24 cellular contexts compared by ENCODE assay signal in the genomic region with DNA sequence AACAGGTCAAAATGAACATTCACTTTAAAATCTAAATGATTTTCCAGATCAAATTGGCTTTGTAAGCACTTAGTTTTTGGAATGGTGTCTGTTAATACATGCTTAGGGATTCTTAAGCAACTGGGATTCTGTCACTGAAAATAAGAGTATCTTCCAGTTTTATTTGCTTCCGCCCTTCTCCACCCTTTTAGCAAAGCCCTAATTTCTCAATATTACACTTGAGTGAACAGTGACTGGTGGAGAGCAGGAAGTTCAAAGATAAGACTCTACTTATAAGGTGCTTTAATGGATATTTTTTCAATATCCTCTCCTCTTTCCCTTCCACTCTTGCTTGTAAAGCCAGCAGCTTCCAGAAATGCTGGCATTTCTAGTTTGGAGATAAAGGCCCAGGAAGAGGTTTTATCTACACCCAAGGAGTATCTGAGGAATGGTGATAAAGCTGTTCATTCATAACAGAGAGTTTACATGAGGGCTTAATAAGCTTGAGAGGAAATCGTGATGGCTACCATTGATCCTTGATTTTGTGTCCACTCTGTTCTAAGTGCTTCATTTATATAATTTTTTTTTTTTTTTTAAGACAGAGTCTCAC.
"Had no signal": no experiment of that assay in that cellular context is flagged by ENCODE, and none has a peak within 500 bp of the region (broad histone marks: within the 10 kb centered on the region; RNA-seq: fewer than 3 reads in every experiment).

No MANE protein-coding gene starts in this region.

- H3K27ac ChIP-seq: adrenal gland had no signal

- H3K9me3 Mint-ChIP-seq: activated naive CD8-positive, alpha-beta T cell treated with anti-CD3 and anti-CD28 coated beads, Interleukin-2, amount 10 ng/mL, durations not matched to agents 7 days and 5 days had no signal

- H3K36me3 Mint-ChIP-seq: activated naive CD8-positive, alpha-beta T cell treated with anti-CD3 and anti-CD28 coated beads, Interleukin-2, amount 10 ng/mL, durations not matched to agents 7 days and 5 days had no signal

- H3K9me3 ChIP-seq: adrenal gland had no signal

- H3K27me3 ChIP-seq: adrenal gland had no signal

- H3K27me3 Mint-ChIP-seq: activated naive CD8-positive, alpha-beta T cell treated with anti-CD3 and anti-CD28 coated beads, Interleukin-2, amount 10 ng/mL, durations not matched to agents 7 days and 5 days; T-helper 17 cell had no signal

- ATAC-seq: activated CD4-positive, CD25-positive, alpha-beta regulatory T cell treated with anti-CD3 and anti-CD28 coated beads, Interleukin-2, amount 50 U/mL, for 24 hours; activated CD8-positive, alpha-beta T cell treated with anti-CD3 and anti-CD28 coated beads, Interleukin-2, amount 10 ng/mL, durations not matched to agents 7 days and 5 days; PC-3; T-helper 17 cell had no signal

- DNase-seq: activated CD4-positive, alpha-beta T cell treated with anti-CD3 and anti-CD28 coated beads for 4 hours; activated CD4-positive, alpha-beta T cell treated with anti-CD3 and anti-CD28 coated beads, Interleukin-2, amount 50 U/mL, for 4 hours; activated CD8-positive, alpha-beta memory T cell treated with anti-CD3 and anti-CD28 coated beads, Interleukin-2, amount 50 U/mL, for 48 hours; activated CD8-positive, alpha-beta T cell treated with anti-CD3 and anti-CD28 coated beads, Interleukin-2, amount 10 ng/mL, durations not matched to agents 7 days and 5 days; activated naive CD4-positive, alpha-beta T cell treated with anti-CD3 and anti-CD28 coated beads, Interleukin-2, amount 50 U/mL, for 16 hours; activated naive CD8-positive, alpha-beta T cell treated with anti-CD3 and anti-CD28 coated beads, Interleukin-2, amount 10 ng/mL, durations not matched to agents 7 days and 5 days; activated T-cell treated with anti-CD3 and anti-CD28 coated beads, Interleukin-2, amount 50 U/mL, for 1 hour; adrenal gland; anterior cingulate cortex; Kasumi-1; KBM-7; NCI-H1105 treated with DMSO at 0.1 percent for 48 hours; NCI-H1436 treated with DMSO at 0.1 percent for 48 hours; NCI-H187; NCI-H2081 treated with DMSO at 0.1 percent for 48 hours; NCI-H2171; NCI-H2227 treated with DMSO at 0.1 percent for 48 hours; NCI-H526; NCI-H774; PC-3; SHP77 treated with DMSO at 0.1 percent for 48 hours; T-helper 17 cell; T-helper 9 cell had no signal

- H3K27ac Mint-ChIP-seq: activated CD8-positive, alpha-beta T cell treated with anti-CD3 and anti-CD28 coated beads, Interleukin-2, amount 10 ng/mL, durations not matched to agents 7 days and 5 days; activated naive CD8-positive, alpha-beta T cell treated with anti-CD3 and anti-CD28 coated beads, Interleukin-2, amount 10 ng/mL, durations not matched to agents 7 days and 5 days; T-helper 17 cell had no signal

- H3K4me1 ChIP-seq: adrenal gland had no signal

- H3K4me3 Mint-ChIP-seq: activated CD8-positive, alpha-beta T cell treated with anti-CD3 and anti-CD28 coated beads, Interleukin-2, amount 10 ng/mL, durations not matched to agents 7 days and 5 days; activated naive CD8-positive, alpha-beta T cell treated with anti-CD3 and anti-CD28 coated beads, Interleukin-2, amount 10 ng/mL, durations not matched to agents 7 days and 5 days; T-helper 17 cell had no signal

- H3K4me3 ChIP-seq: adrenal gland had no signal

- H3K4me1 Mint-ChIP-seq: activated naive CD8-positive, alpha-beta T cell treated with anti-CD3 and anti-CD28 coated beads, Interleukin-2, amount 10 ng/mL, durations not matched to agents 7 days and 5 days; T-helper 17 cell had no signal

- H3K36me3 ChIP-seq: adrenal gland had no signal
